1 cellular context compared by ENCODE assay signal in the genomic region with DNA sequence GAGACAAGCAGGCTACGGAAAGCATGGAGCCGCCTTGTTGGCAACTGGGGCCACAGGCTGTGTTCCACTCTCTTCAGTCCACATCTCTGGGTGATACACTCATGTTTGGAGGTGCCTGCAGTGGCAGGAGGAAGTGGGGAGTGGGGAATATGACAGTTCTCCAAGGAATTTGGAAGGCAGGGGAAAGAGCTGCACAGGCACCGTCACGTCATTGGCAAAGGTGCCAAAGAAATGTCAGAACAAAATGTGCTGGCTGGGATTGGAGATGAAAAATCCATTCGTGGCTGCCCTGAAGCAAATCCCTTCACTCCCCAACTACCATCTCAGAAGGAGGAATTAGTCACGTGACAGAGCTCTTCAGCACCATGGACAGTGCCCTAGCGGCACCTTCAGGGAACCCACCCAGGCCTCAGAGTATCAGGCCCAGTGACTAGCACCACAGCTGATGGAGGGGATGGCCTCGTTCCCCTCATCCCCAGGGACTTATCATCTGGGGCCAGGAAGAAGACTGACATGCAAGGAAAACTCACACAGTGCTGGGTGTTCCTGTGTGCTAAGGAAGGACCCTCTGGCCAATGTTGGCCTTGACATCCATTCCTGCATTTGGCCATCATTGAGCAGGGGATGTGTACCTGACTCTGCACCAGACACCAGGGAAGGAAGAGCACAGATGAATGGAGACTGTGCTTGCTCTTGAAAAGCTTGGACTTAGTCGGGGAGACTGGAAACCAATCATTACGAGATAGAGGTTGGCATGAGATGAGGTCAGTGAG.
A peak's percentile ranks its signal among the peaks of the same experiment; 100 is the strongest.
TF ChIP-seq lines count a peak whose summit lies in the region.

No MANE protein-coding gene starts in this region.

TF ChIP-seq in WTC11, 78 proteins besides CTCF, POLR2A, EP300 and RAD21 (continued from another document and continues in another):
- TF ChIP-seq, protein P1, sequence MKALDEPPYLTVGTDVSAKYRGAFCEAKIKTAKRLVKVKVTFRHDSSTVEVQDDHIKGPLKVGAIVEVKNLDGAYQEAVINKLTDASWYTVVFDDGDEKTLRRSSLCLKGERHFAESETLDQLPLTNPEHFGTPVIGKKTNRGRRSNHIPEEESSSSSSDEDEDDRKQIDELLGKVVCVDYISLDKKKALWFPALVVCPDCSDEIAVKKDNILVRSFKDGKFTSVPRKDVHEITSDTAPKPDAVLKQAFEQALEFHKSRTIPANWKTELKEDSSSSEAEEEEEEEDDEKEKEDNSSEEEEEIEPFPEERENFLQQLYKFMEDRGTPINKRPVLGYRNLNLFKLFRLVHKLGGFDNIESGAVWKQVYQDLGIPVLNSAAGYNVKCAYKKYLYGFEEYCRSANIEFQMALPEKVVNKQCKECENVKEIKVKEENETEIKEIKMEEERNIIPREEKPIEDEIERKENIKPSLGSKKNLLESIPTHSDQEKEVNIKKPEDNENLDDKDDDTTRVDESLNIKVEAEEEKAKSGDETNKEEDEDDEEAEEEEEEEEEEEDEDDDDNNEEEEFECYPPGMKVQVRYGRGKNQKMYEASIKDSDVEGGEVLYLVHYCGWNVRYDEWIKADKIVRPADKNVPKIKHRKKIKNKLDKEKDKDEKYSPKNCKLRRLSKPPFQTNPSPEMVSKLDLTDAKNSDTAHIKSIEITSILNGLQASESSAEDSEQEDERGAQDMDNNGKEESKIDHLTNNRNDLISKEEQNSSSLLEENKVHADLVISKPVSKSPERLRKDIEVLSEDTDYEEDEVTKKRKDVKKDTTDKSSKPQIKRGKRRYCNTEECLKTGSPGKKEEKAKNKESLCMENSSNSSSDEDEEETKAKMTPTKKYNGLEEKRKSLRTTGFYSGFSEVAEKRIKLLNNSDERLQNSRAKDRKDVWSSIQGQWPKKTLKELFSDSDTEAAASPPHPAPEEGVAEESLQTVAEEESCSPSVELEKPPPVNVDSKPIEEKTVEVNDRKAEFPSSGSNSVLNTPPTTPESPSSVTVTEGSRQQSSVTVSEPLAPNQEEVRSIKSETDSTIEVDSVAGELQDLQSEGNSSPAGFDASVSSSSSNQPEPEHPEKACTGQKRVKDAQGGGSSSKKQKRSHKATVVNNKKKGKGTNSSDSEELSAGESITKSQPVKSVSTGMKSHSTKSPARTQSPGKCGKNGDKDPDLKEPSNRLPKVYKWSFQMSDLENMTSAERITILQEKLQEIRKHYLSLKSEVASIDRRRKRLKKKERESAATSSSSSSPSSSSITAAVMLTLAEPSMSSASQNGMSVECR (CRISPR knock-in tag; IDR thresholded peaks at IDR 0.05; ENCODE audit: borderline replicate concordance) = peak; percentile 56; the same call in 1 of the 2 replicates
- TF ChIP-seq ZNF317 (CRISPR knock-in tag; IDR thresholded peaks at IDR 0.05; ENCODE audit: borderline replicate concordance, low read depth) (no peak), SMAD4 (CRISPR knock-in tag; IDR thresholded peaks at IDR 0.05) (no peak), TCF7 (CRISPR knock-in tag; IDR thresholded peaks at IDR 0.05; ENCODE audit: low read depth) (no peak; the same call in 1 of the 2 replicates), NR1H2 (CRISPR knock-in tag; IDR thresholded peaks at IDR 0.05) (no peak), ZNF396 (CRISPR knock-in tag; IDR thresholded peaks at IDR 0.05; ENCODE audit: borderline replicate concordance) (no peak), KAT7 (CRISPR knock-in tag; IDR thresholded peaks at IDR 0.05; ENCODE audit: borderline replicate concordance) (0 out of 2 replicates have a peak, but pooled peaks have one; percentile 51), FOXJ3 (CRISPR knock-in tag; IDR thresholded peaks at IDR 0.05; ENCODE audit: borderline replicate concordance) (no peak), MXD4 (CRISPR knock-in tag; IDR thresholded peaks at IDR 0.05; ENCODE audit: borderline replicate concordance) (no peak), ZNF263 (CRISPR knock-in tag; IDR thresholded peaks at IDR 0.05; ENCODE audit: low read depth) (no peak), NFE2L1 (CRISPR knock-in tag; IDR thresholded peaks at IDR 0.05) (peak; percentile 88), PRRX2 (CRISPR knock-in tag; IDR thresholded peaks at IDR 0.05) (no peak), JAZF1 (CRISPR knock-in tag; IDR thresholded peaks at IDR 0.05) (no peak), NR3C1 (CRISPR knock-in tag; conservative IDR thresholded peaks at IDR 0.05; ENCODE audit: low read depth) (no peak), ELF4 (CRISPR knock-in tag; IDR thresholded peaks at IDR 0.05; ENCODE audit: low read depth) (no peak), RELA (CRISPR knock-in tag; IDR thresholded peaks at IDR 0.05; ENCODE audit: borderline replicate concordance) (peak; percentile 39; the same call in 1 of the 2 replicates), SOX15 (CRISPR knock-in tag; IDR thresholded peaks at IDR 0.05) (no peak), FOXK1 (CRISPR knock-in tag; IDR thresholded peaks at IDR 0.05) (no peak), FOXP1 (CRISPR knock-in tag; IDR thresholded peaks at IDR 0.05; ENCODE audit: borderline replicate concordance) (peak; percentile 88), ATF1 (CRISPR knock-in tag; IDR thresholded peaks at IDR 0.05) (no peak), TEAD4 (CRISPR knock-in tag; IDR thresholded peaks at IDR 0.05) (peak; percentile 57; the same call in 1 of the 2 replicates), JUN (CRISPR knock-in tag; IDR thresholded peaks at IDR 0.05) (no peak)
- TF ChIP-seq, protein P2, sequence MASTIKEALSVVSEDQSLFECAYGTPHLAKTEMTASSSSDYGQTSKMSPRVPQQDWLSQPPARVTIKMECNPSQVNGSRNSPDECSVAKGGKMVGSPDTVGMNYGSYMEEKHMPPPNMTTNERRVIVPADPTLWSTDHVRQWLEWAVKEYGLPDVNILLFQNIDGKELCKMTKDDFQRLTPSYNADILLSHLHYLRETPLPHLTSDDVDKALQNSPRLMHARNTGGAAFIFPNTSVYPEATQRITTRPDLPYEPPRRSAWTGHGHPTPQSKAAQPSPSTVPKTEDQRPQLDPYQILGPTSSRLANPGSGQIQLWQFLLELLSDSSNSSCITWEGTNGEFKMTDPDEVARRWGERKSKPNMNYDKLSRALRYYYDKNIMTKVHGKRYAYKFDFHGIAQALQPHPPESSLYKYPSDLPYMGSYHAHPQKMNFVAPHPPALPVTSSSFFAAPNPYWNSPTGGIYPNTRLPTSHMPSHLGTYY (CRISPR knock-in tag; IDR thresholded peaks at IDR 0.05) = no peak
- TF ChIP-seq, protein P3, sequence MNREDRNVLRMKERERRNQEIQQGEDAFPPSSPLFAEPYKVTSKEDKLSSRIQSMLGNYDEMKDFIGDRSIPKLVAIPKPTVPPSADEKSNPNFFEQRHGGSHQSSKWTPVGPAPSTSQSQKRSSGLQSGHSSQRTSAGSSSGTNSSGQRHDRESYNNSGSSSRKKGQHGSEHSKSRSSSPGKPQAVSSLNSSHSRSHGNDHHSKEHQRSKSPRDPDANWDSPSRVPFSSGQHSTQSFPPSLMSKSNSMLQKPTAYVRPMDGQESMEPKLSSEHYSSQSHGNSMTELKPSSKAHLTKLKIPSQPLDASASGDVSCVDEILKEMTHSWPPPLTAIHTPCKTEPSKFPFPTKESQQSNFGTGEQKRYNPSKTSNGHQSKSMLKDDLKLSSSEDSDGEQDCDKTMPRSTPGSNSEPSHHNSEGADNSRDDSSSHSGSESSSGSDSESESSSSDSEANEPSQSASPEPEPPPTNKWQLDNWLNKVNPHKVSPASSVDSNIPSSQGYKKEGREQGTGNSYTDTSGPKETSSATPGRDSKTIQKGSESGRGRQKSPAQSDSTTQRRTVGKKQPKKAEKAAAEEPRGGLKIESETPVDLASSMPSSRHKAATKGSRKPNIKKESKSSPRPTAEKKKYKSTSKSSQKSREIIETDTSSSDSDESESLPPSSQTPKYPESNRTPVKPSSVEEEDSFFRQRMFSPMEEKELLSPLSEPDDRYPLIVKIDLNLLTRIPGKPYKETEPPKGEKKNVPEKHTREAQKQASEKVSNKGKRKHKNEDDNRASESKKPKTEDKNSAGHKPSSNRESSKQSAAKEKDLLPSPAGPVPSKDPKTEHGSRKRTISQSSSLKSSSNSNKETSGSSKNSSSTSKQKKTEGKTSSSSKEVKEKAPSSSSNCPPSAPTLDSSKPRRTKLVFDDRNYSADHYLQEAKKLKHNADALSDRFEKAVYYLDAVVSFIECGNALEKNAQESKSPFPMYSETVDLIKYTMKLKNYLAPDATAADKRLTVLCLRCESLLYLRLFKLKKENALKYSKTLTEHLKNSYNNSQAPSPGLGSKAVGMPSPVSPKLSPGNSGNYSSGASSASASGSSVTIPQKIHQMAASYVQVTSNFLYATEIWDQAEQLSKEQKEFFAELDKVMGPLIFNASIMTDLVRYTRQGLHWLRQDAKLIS (CRISPR knock-in tag; IDR thresholded peaks at IDR 0.05; ENCODE audit: borderline replicate concordance) = no peak
- TF ChIP-seq, protein P4, sequence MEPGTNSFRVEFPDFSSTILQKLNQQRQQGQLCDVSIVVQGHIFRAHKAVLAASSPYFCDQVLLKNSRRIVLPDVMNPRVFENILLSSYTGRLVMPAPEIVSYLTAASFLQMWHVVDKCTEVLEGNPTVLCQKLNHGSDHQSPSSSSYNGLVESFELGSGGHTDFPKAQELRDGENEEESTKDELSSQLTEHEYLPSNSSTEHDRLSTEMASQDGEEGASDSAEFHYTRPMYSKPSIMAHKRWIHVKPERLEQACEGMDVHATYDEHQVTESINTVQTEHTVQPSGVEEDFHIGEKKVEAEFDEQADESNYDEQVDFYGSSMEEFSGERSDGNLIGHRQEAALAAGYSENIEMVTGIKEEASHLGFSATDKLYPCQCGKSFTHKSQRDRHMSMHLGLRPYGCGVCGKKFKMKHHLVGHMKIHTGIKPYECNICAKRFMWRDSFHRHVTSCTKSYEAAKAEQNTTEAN (CRISPR knock-in tag; IDR thresholded peaks at IDR 0.05) = no peak; the same call in 1 of the 2 replicates
- TF ChIP-seq, protein P5, sequence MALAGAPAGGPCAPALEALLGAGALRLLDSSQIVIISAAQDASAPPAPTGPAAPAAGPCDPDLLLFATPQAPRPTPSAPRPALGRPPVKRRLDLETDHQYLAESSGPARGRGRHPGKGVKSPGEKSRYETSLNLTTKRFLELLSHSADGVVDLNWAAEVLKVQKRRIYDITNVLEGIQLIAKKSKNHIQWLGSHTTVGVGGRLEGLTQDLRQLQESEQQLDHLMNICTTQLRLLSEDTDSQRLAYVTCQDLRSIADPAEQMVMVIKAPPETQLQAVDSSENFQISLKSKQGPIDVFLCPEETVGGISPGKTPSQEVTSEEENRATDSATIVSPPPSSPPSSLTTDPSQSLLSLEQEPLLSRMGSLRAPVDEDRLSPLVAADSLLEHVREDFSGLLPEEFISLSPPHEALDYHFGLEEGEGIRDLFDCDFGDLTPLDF (CRISPR knock-in tag; IDR thresholded peaks at IDR 0.05) = no peak
- TF ChIP-seq, protein P6, sequence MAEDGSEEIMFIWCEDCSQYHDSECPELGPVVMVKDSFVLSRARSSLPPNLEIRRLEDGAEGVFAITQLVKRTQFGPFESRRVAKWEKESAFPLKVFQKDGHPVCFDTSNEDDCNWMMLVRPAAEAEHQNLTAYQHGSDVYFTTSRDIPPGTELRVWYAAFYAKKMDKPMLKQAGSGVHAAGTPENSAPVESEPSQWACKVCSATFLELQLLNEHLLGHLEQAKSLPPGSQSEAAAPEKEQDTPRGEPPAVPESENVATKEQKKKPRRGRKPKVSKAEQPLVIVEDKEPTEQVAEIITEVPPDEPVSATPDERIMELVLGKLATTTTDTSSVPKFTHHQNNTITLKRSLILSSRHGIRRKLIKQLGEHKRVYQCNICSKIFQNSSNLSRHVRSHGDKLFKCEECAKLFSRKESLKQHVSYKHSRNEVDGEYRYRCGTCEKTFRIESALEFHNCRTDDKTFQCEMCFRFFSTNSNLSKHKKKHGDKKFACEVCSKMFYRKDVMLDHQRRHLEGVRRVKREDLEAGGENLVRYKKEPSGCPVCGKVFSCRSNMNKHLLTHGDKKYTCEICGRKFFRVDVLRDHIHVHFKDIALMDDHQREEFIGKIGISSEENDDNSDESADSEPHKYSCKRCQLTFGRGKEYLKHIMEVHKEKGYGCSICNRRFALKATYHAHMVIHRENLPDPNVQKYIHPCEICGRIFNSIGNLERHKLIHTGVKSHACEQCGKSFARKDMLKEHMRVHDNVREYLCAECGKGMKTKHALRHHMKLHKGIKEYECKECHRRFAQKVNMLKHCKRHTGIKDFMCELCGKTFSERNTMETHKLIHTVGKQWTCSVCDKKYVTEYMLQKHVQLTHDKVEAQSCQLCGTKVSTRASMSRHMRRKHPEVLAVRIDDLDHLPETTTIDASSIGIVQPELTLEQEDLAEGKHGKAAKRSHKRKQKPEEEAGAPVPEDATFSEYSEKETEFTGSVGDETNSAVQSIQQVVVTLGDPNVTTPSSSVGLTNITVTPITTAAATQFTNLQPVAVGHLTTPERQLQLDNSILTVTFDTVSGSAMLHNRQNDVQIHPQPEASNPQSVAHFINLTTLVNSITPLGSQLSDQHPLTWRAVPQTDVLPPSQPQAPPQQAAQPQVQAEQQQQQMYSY (CRISPR knock-in tag; IDR thresholded peaks at IDR 0.05) = 0 out of 2 replicates have a peak, but pooled peaks have one; percentile 2
- TF ChIP-seq, protein P7, sequence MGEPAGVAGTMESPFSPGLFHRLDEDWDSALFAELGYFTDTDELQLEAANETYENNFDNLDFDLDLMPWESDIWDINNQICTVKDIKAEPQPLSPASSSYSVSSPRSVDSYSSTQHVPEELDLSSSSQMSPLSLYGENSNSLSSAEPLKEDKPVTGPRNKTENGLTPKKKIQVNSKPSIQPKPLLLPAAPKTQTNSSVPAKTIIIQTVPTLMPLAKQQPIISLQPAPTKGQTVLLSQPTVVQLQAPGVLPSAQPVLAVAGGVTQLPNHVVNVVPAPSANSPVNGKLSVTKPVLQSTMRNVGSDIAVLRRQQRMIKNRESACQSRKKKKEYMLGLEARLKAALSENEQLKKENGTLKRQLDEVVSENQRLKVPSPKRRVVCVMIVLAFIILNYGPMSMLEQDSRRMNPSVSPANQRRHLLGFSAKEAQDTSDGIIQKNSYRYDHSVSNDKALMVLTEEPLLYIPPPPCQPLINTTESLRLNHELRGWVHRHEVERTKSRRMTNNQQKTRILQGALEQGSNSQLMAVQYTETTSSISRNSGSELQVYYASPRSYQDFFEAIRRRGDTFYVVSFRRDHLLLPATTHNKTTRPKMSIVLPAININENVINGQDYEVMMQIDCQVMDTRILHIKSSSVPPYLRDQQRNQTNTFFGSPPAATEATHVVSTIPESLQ (CRISPR knock-in tag; IDR thresholded peaks at IDR 0.05) = no peak
- TF ChIP-seq, protein P8, sequence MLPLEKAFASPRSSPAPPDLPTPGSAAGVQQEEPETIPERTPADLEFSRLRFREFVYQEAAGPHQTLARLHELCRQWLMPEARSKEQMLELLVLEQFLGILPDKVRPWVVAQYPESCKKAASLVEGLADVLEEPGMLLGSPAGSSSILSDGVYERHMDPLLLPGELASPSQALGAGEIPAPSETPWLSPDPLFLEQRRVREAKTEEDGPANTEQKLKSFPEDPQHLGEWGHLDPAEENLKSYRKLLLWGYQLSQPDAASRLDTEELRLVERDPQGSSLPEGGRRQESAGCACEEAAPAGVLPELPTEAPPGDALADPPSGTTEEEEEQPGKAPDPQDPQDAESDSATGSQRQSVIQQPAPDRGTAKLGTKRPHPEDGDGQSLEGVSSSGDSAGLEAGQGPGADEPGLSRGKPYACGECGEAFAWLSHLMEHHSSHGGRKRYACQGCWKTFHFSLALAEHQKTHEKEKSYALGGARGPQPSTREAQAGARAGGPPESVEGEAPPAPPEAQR (CRISPR knock-in tag; IDR thresholded peaks at IDR 0.05) = no peak
- TF ChIP-seq, protein P9, sequence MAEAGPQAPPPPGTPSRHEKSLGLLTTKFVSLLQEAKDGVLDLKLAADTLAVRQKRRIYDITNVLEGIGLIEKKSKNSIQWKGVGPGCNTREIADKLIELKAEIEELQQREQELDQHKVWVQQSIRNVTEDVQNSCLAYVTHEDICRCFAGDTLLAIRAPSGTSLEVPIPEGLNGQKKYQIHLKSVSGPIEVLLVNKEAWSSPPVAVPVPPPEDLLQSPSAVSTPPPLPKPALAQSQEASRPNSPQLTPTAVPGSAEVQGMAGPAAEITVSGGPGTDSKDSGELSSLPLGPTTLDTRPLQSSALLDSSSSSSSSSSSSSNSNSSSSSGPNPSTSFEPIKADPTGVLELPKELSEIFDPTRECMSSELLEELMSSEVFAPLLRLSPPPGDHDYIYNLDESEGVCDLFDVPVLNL (CRISPR knock-in tag; IDR thresholded peaks at IDR 0.05; ENCODE audit: borderline replicate concordance, low read depth) = peak; percentile 65; the same call in 1 of the 2 replicates
- TF ChIP-seq, protein P10, sequence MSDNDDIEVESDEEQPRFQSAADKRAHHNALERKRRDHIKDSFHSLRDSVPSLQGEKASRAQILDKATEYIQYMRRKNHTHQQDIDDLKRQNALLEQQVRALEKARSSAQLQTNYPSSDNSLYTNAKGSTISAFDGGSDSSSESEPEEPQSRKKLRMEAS (CRISPR knock-in tag; IDR thresholded peaks at IDR 0.05) = peak; percentile 42; the same call in 1 of the 2 replicates
